8 cellular contexts compared by ENCODE assay signal in the genomic region with DNA sequence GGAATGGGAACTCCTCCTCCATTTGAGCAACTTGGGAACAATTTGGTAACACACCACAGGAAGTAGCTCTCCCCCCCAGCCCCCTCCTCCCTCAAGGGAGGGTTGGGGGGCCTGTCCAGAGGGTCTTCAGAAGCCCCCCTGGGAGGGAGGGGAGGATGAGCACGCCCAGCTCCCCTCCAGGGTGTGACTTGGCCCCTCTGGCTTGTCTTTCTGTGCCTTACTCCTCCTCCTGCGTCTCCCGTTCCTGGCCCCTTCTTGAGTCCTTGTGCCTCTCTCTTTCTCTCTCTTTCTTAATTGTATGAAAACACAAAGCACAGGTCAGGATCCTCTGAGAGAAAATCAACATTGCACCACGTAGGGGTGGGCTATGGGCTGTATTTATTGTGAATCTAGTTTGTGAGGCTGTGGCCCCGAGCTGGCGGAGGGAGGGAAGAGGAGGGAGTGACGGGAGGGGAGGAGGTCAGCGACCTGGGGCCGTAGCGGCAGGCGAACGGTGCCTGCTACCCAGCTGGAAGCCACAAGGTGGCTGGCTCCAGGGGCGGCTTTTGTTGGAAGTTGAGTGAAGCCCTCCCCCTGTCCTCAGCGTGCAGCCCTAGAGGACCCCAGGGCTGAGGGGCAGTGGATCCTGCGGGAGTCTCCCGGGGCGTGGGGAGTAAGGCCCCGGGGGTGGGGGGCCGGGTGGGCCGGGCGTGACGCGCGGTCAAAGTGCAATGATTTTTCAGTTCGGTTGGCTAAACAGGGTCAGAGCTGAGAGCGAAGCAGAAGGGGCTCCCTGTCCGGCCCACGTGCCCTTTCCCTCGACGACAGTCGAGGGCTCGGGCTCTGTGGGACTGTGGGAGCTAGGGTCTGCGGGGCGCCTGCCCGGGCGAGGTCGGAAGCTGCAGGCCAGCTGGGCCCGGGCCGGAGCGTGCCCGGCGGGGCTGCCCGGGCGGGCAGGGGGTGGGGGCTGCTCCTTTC. TPM values are rescaled to one million over a fixed set of nuclear protein-coding genes. Genes with fewer than 3 reads are reported as not detected.
DNase-seq lines count a peak whose midpoint lies in the region; ATAC-seq and TF ChIP-seq lines count a peak whose summit lies in the region.

No MANE protein-coding gene starts in this region.

- no peaks in the 10 kb centered on the region for H3K27me3 ChIP-seq in WERI-Rb-1 (ENCODE audit: insufficient read depth, low read depth, severe bottlenecking)
- peaks cover 99% of the 10 kb centered on the region for H3K27me3 ChIP-seq in iPS-18a (ENCODE audit: control insufficient read depth, insufficient read depth, low read length)
- H3K27me3 ChIP-seq in tibial artery, result no peaks in the 10 kb centered on the region

- no peaks in the 10 kb centered on the region for H3K36me3 ChIP-seq in WERI-Rb-1
- no peaks in the 10 kb centered on the region for H3K36me3 ChIP-seq in iPS-18a (ENCODE audit: control insufficient read depth, low read depth, low read length)
- H3K36me3 ChIP-seq in tibial artery, result peaks cover 0 to 25% (median 9%) of the 10 kb centered on the region in 3 donors

- intact Hi-C loops in tibial artery (cut with DNase I; ENCODE audit: low total_unique reads), result no loop called here

- peak; percentile 36 for DNase-seq in activated T-cell treated with anti-CD3 and anti-CD28 coated beads, Interleukin-2, amount 50 U/mL, for 1 hour
- DNase-seq in activated T-cell treated with anti-CD3 and anti-CD28 coated beads for 4 hours, result no peak
- DNase-seq in WERI-Rb-1, result peak; percentile 71
- no peak for DNase-seq in tibial artery
- no peak for DNase-seq in mucosa of gallbladder (ENCODE audit: low spot score)
- no peak for DNase-seq in midbrain (lab: John Stamatoyannopoulos, UW)

- TF ChIP-seq CTCF in WERI-Rb-1 (IDR thresholded peaks at IDR 0.05; ENCODE audit: low read depth, low read length) (peak; percentile 48), tibial artery (IDR thresholded peaks at IDR 0.05) (peak; percentile 13 to 22)

- no peak overlapping the region for H3K4me3 ChIP-seq in WERI-Rb-1 (ENCODE audit: low read depth, low read length)
- peak overlapping the region; percentile 38 for H3K4me3 ChIP-seq in iPS-18a (ENCODE audit: low read length)
- H3K4me3 ChIP-seq in tibial artery, result peak overlapping the region; percentile 9 to 14

- no peaks in the 10 kb centered on the region for H3K9me3 ChIP-seq in WERI-Rb-1 (ENCODE audit: severe bottlenecking)
- H3K9me3 ChIP-seq in iPS-18a (ENCODE audit: control insufficient read depth, low read depth, low read length), result no peaks in the 10 kb centered on the region
- no peaks in the 10 kb centered on the region for H3K9me3 ChIP-seq in tibial artery

- H3K27ac ChIP-seq in WERI-Rb-1 (peak overlapping the region; percentile 14; the same call in 1 of the 2 replicates), iPS-18a (ENCODE audit: low read length) (no peak overlapping the region), tibial artery (peak overlapping the region; percentile 87 to 94)

- ATAC-seq in GM19452 (IDR thresholded peaks at IDR 0.05; ENCODE audit: unreplicated experiment), result no peak

- no peak overlapping the region for H3K9ac ChIP-seq in iPS-18a (ENCODE audit: low read length)

- peaks cover 12% of the 10 kb centered on the region for H3K4me1 ChIP-seq in iPS-18a (ENCODE audit: control insufficient read depth, low read depth, low read length)
- H3K4me1 ChIP-seq in tibial artery, result peaks cover under 1 to 67% (median 56%) of the 10 kb centered on the region in 4 donors

RNA-seq across cellular contexts. Expression of gene LYL1, which starts 6.4 kb away (rescaled TPM):
- 11.7 TPM for total RNA-seq in mucosa of gallbladder

RNA-seq across cellular contexts. Expression of gene TRMT1, which starts 20.3 kb away (rescaled TPM):
- total RNA-seq in mucosa of gallbladder, result 35.0 TPM

RNA-seq across cellular contexts. Expression of gene NACC1, which starts 21.9 kb away (rescaled TPM):
- total RNA-seq in mucosa of gallbladder, result 72.0 TPM

RNA-seq across cellular contexts. Expression of gene STX10, which starts 54.0 kb away (rescaled TPM):
- 57.7 TPM for total RNA-seq in mucosa of gallbladder

RNA-seq across cellular contexts. Expression of gene IER2, which starts 54.0 kb away (rescaled TPM):
- 103 TPM for total RNA-seq in mucosa of gallbladder

Comparison
In these comparisons a context has a peak if more than half of its experiments do, and no peak if none do; other contexts are left out.
1. DNase-seq: peak in activated T-cell treated with anti-CD3 and anti-CD28 coated beads, Interleukin-2, amount 50 U/mL, for 1 hour (single experiment) and WERI-Rb-1 (single experiment); none in activated T-cell treated with anti-CD3 and anti-CD28 coated beads for 4 hours (single experiment), tibial artery (0 of 2), mucosa of gallbladder (single experiment) and midbrain (single experiment).